Comparison of ENCODE assay signal across 1 cellular context in genomic region chr4:118981839-118982381, GRCh38.
TF ChIP-seq lines count a peak whose summit lies in the region.

No MANE protein-coding gene starts in this region.

TF ChIP-seq in H1, 55 proteins besides CTCF, POLR2A, EP300 and RAD21 (continued from another document):
- TF ChIP-seq TAF7 (optimal IDR thresholded peaks at IDR 0.05; ENCODE audit: borderline replicate concordance, low read depth, low read length) (no peak), SUZ12 (IDR thresholded peaks at IDR 0.05; ENCODE audit: low read length) (no peak), SIX5 (IDR thresholded peaks at IDR 0.05; ENCODE audit: low read depth, low read length) (no peak), CBX5 (IDR thresholded peaks at IDR 0.05; ENCODE audit: low read depth, low read length) (no peak), RXRA (IDR thresholded peaks at IDR 0.05; ENCODE audit: insufficient read depth, low read depth, low read length) (no peak), BRCA1 (IDR thresholded peaks at IDR 0.05; ENCODE audit: low read depth, low read length) (no peak), HDAC6 (IDR thresholded peaks at IDR 0.05; ENCODE audit: low read depth, low read length) (no peak), ATF3 (IDR thresholded peaks at IDR 0.05; ENCODE audit: insufficient read depth, low read depth, low read length) (no peak), FOSL1 (IDR thresholded peaks at IDR 0.05; ENCODE audit: insufficient read depth, low read depth, low read length) (no peak), JUN (IDR thresholded peaks at IDR 0.05; ENCODE audit: low read depth, low read length) (no peak), SIRT6 (IDR thresholded peaks at IDR 0.05; ENCODE audit: low read length) (no peak), CTBP2 (IDR thresholded peaks at IDR 0.05; ENCODE audit: borderline replicate concordance, insufficient read depth, insufficient read length, low read length) (no peak), CHD1 (IDR thresholded peaks at IDR 0.05; ENCODE audit: low read depth, low read length) (no peak), ATF2 (IDR thresholded peaks at IDR 0.05; ENCODE audit: low read length) (no peak), POLR2AphosphoS5 (IDR thresholded peaks at IDR 0.05; ENCODE audit: low read depth, low read length) (no peak), TCF12 (IDR thresholded peaks at IDR 0.05; ENCODE audit: low read depth, low read length) (no peak), GTF2F1 (IDR thresholded peaks at IDR 0.05; ENCODE audit: borderline replicate concordance, low read depth, low read length) (no peak)
